In genomic region chr3:171372694-171373093, GRCh38 we compare ENCODE assay signal across 26 cellular contexts.
DNase-seq lines count a peak whose midpoint lies in the region; ATAC-seq, FAIRE-seq and TF ChIP-seq lines count a peak whose summit lies in the region.
"Had no signal": no experiment of that assay in that cellular context is flagged by ENCODE, and none has a peak within 500 bp of the region (broad histone marks: within the 10 kb centered on the region; RNA-seq: fewer than 3 reads in every experiment).

No MANE protein-coding gene starts in this region.

- TF ChIP-seq RAD21 in SK-N-SH (IDR thresholded peaks at IDR 0.05; ENCODE audit: low read length) (no peak), IMR-90 (IDR thresholded peaks at IDR 0.05; ENCODE audit: low read length) (no peak), K562 (CRISPR knock-in tag; conservative IDR thresholded peaks at IDR 0.05 in 1 of 2, IDR thresholded peaks at IDR 0.05 in 1 of 2) (no peak)

- 0 out of 2 replicates have a peak overlapping the region, but pooled peaks have one; percentile 45 for H3K4me2 ChIP-seq in SK-N-SH
- H3K4me2 ChIP-seq in IMR-90 (ENCODE audit: low read depth, low read length), result no peak overlapping the region
- no peak overlapping the region for H3K4me2 ChIP-seq in K562 (ENCODE audit: insufficient read depth, low read length)
- H3K4me2 ChIP-seq in mesenchymal stem cell (ENCODE audit: low read length, poor library complexity, severe bottlenecking), result no peak overlapping the region

- H3K4ac ChIP-seq in IMR-90 (ENCODE audit: low read depth, low read length) (no peak overlapping the region), mesenchymal stem cell (ENCODE audit: low read depth in 1 of 2, low read length in 2 of 2) (peak overlapping the region in 1 of 2 experiments; percentile 9)

- H3K27ac Mint-ChIP-seq in CD4-positive, alpha-beta T cell, result no peak overlapping the region
- H3K27ac Mint-ChIP-seq: B cell had no signal

- H4K8ac ChIP-seq in IMR-90 (ENCODE audit: low read depth in 2 of 2, low read length in 2 of 2) (no peak overlapping the region), mesenchymal stem cell (ENCODE audit: low read length) (peak overlapping the region; percentile 55)

- no peak overlapping the region for H2BK5ac ChIP-seq in IMR-90 (ENCODE audit: low read depth, low read length, poor library complexity, severe bottlenecking)
- no peak overlapping the region for H2BK5ac ChIP-seq in mesenchymal stem cell (ENCODE audit: low read depth, low read length, poor library complexity, severe bottlenecking)

- no peak overlapping the region for H3K9ac ChIP-seq in SK-N-SH
- no peak overlapping the region for H3K9ac ChIP-seq in IMR-90 (ENCODE audit: low read depth, low read length)
- no peak overlapping the region for H3K9ac ChIP-seq in K562 (ENCODE audit: insufficient read depth in 1 of 2, low read depth in 2 of 2, low read length in 2 of 2)
- no peak overlapping the region for H3K9ac ChIP-seq in mesenchymal stem cell (ENCODE audit: low read length)
- H3K9ac ChIP-seq: GM23248 had no signal

- H3K79me2 ChIP-seq in SK-N-SH (ENCODE audit: insufficient read depth), result peaks cover 66% of the 10 kb centered on the region
- peaks cover 54% of the 10 kb centered on the region for H3K79me2 ChIP-seq in K562 (ENCODE audit: control insufficient read depth, insufficient read depth, low read length)

- POLR2A ChIA-PET in SK-N-SH (lab: Yijun Ruan, JAX), result no interaction called here
- POLR2A ChIA-PET in IMR-90 (lab: Charles Lee; ENCODE audit: unreplicated experiment), result no interaction called here
- POLR2A ChIA-PET in K562 (lab: Yijun Ruan, JAX), result interaction anchor here (0.5 to 1.1 kb wide), 3 partner anchors 9 to 35 kb away, joined by 3 to 4 read pairs (median 3); no protein-coding TSS in a partner anchor
- POLR2A ChIA-PET in CD4-positive, alpha-beta T cell (lab: Charles Lee), result no interaction called here

- intact Hi-C loops in IMR-90 (cut with micrococcal nuclease) (loop anchor here (5.0 kb wide), 1 partner anchor 85 kb away; no protein-coding TSS in a partner anchor), K562 (cut with micrococcal nuclease) (loop anchor here (5.0 to 10.0 kb wide), 2 partner anchors 55 to 82 kb away; no protein-coding TSS in a partner anchor)
- intact Hi-C loops in CD4-positive, alpha-beta T cell (cut with DNase I, micrococcal nuclease), result no loop called here

- TF ChIP-seq CTCF in SK-N-SH (IDR thresholded peaks at IDR 0.05) (no peak), IMR-90 (conservative IDR thresholded peaks at IDR 0.05; ENCODE audit: low read depth, low read length) (no peak), K562 (IDR thresholded peaks at IDR 0.05 in 2 of 3, conservative IDR thresholded peaks at IDR 0.05 in 1 of 3; ENCODE audit: insufficient read depth in 2 of 3, low read depth in 1 of 3, low read length in 3 of 3) (no peak)
- TF ChIP-seq CTCF in CD4-positive, alpha-beta T cell (IDR thresholded peaks at IDR 0.05), result no peak

- DNase-seq in SK-N-SH (no peak), IMR-90 (no peak), K562 (ENCODE audit: extremely low read depth in 1 of 4, low spot score in 3 of 4) (no peak), mesenchymal stem cell (no peak), HuH-7.5 (ENCODE audit: low spot score) (no peak), amniotic stem cell (lab: John Stamatoyannopoulos, UW) (no peak)
- DNase-seq in CD4-positive, alpha-beta T cell, result no peak
- DNase-seq: GM23248, HCEC 1CT, Karpas-422, NCI-H1092 treated with DMSO at 0.1 percent for 48 hours, NCI-H1436, NCI-H187, NCI-H2081 treated with DMSO at 0.1 percent for 48 hours, NCI-H2171, NCI-H226, NCI-H510A, NCI-H69, Right ventricle myocardium superior, RPMI8226 had no signal

- H3K4me1 Mint-ChIP-seq in CD4-positive, alpha-beta T cell (ENCODE audit: low read depth), result peaks cover 13% of the 10 kb centered on the region
- H3K4me1 Mint-ChIP-seq: B cell had no signal

- TF ChIP-seq POLR2A in IMR-90 (IDR thresholded peaks at IDR 0.05; ENCODE audit: low read depth, low read length) (no peak), K562 (conservative IDR thresholded peaks at IDR 0.05) (no peak)

- H3K79me1 ChIP-seq in IMR-90 (ENCODE audit: low read depth in 1 of 2, low read length in 2 of 2), result no peaks in the 10 kb centered on the region
- peaks cover 26% of the 10 kb centered on the region for H3K79me1 ChIP-seq in mesenchymal stem cell (replicated peaks; ENCODE audit: low read length, poor library complexity, severe bottlenecking)

- H3K56ac ChIP-seq in IMR-90 (ENCODE audit: extremely low read depth, insufficient read depth, low read length), result no peak overlapping the region

- no peak overlapping the region for H3K4me3 ChIP-seq in SK-N-SH (ENCODE audit: low read depth in 2 of 2, low read length in 1 of 2)
- no peak overlapping the region for H3K4me3 ChIP-seq in IMR-90 (ENCODE audit: insufficient read depth, low read depth, low read length)
- no peak overlapping the region for H3K4me3 ChIP-seq in K562
- H3K4me3 ChIP-seq in mesenchymal stem cell (ENCODE audit: insufficient read depth in 1 of 2, low read depth in 1 of 2, low read length in 2 of 2), result no peak overlapping the region
- H3K4me3 ChIP-seq: GM23248 had no signal

- no TSS peak for BruUV-seq in IMR-90 (replicated peaks; lab: Mats Ljungman, UMichigan)
- no TSS peak for BruUV-seq in K562 (replicated peaks; lab: Mats Ljungman, UMichigan)

- no peak for FAIRE-seq in K562 (lab: Jason Lieb, UNC)
- FAIRE-seq: D721Med, GM18507 had no signal

- dilution Hi-C loops in IMR-90 (cut with HindIII; ENCODE audit: low sequenced_read_pairs, unreplicated experiment), result no loop called here

- H2BK15ac ChIP-seq in IMR-90 (ENCODE audit: low read depth, low read length) (no peak overlapping the region), mesenchymal stem cell (ENCODE audit: low read depth, poor library complexity, severe bottlenecking) (peak overlapping the region; percentile 9)

- no peak overlapping the region for H2AFZ ChIP-seq in SK-N-SH (ENCODE audit: low read depth)
- H2AFZ ChIP-seq in IMR-90 (replicated peaks; ENCODE audit: low read length, poor library complexity), result no peak overlapping the region
- H2AFZ ChIP-seq in K562 (ENCODE audit: low read depth, low read length), result no peak overlapping the region
- H2AFZ ChIP-seq in mesenchymal stem cell (ENCODE audit: low read depth, low read length), result no peak overlapping the region
- H2AFZ ChIP-seq: GM23248 had no signal

- H3K14ac ChIP-seq in IMR-90 (replicated peaks; ENCODE audit: low read depth, low read length) (0 out of 2 replicates have a peak overlapping the region, but pooled peaks have one; percentile 56), mesenchymal stem cell (ENCODE audit: low read length in 2 of 2) (no peak overlapping the region)

- H3K9me1 ChIP-seq in IMR-90 (ENCODE audit: insufficient read depth, low read length), result peaks cover 2% of the 10 kb centered on the region; the same call in 1 of the 2 replicates
- peaks cover 6% of the 10 kb centered on the region for H3K9me1 ChIP-seq in K562 (ENCODE audit: control insufficient read depth, insufficient read depth, low read length)

- H3K27me3 Mint-ChIP-seq in CD4-positive, alpha-beta T cell, result no peaks in the 10 kb centered on the region
- H3K27me3 Mint-ChIP-seq: B cell had no signal

- H3K27ac ChIP-seq in SK-N-SH (ENCODE audit: low read depth in 2 of 2, low read length in 1 of 2) (no peak overlapping the region), IMR-90 (ENCODE audit: insufficient read depth, low read length) (no peak overlapping the region), K562 (ENCODE audit: extremely low read depth, low read depth, low read length) (no peak overlapping the region), mesenchymal stem cell (ENCODE audit: low read length, poor library complexity, severe bottlenecking) (no peak overlapping the region)
- no peak overlapping the region for H3K27ac ChIP-seq in CD4-positive, alpha-beta T cell (ENCODE audit: low read depth, low read length)
- H3K27ac ChIP-seq: 22Rv1, C4-2B, GM23248 had no signal

- CTCF ChIA-PET in SK-N-SH (lab: Yijun Ruan, JAX) (interaction anchor here (1.1 to 1.3 kb wide), 2 partner anchors 26 to 411 kb away, joined by 3 to 4 read pairs; no protein-coding TSS in a partner anchor), IMR-90 (lab: Yijun Ruan, JAX) (interaction anchor here (0.6 to 1.2 kb wide), 2 partner anchors 8 to 902 kb away, joined by 3 read pairs; no protein-coding TSS in a partner anchor), K562 (lab: Yijun Ruan, JAX; ENCODE audit: low intra/inter-chr PET ratio) (no interaction called here)
- CTCF ChIA-PET in CD4-positive, alpha-beta T cell (lab: Charles Lee), result no interaction called here

- no peaks in the 10 kb centered on the region for H3K9me3 ChIP-seq in SK-N-SH
- no peaks in the 10 kb centered on the region for H3K9me3 ChIP-seq in IMR-90 (ENCODE audit: control insufficient read depth, insufficient read depth, low read length)
- no peaks in the 10 kb centered on the region for H3K9me3 ChIP-seq in K562 (replicated peaks; ENCODE audit: control insufficient read depth, insufficient read depth, low read depth, low read length)
- H3K9me3 ChIP-seq in mesenchymal stem cell (ENCODE audit: control insufficient read depth, low read length), result no peaks in the 10 kb centered on the region
- H3K9me3 ChIP-seq in CD4-positive, alpha-beta T cell (ENCODE audit: control insufficient read depth, low read length), result no peaks in the 10 kb centered on the region

- no peaks in the 10 kb centered on the region for H3K27me3 ChIP-seq in SK-N-SH (ENCODE audit: insufficient read depth)
- H3K27me3 ChIP-seq in IMR-90 (ENCODE audit: control insufficient read depth, insufficient read depth, low read length), result no peaks in the 10 kb centered on the region
- no peaks in the 10 kb centered on the region for H3K27me3 ChIP-seq in K562 (ENCODE audit: control insufficient read depth in 2 of 2, insufficient read depth in 2 of 2, low read length in 2 of 2)
- no peaks in the 10 kb centered on the region for H3K27me3 ChIP-seq in mesenchymal stem cell (ENCODE audit: control insufficient read depth in 1 of 2, insufficient read depth in 1 of 2, low read length in 2 of 2)
- H3K27me3 ChIP-seq in CD4-positive, alpha-beta T cell (ENCODE audit: control insufficient read depth, insufficient read depth, low read length), result no peaks in the 10 kb centered on the region

- H3K36me3 Mint-ChIP-seq in CD4-positive, alpha-beta T cell (ENCODE audit: low read depth), result peaks cover 26% of the 10 kb centered on the region

- H2AK9ac ChIP-seq in IMR-90 (replicated peaks; ENCODE audit: low read depth, low read length, poor library complexity), result no peak overlapping the region

- H4K20me1 ChIP-seq in SK-N-SH (ENCODE audit: insufficient read depth), result no peaks in the 10 kb centered on the region
- no peaks in the 10 kb centered on the region for H4K20me1 ChIP-seq in IMR-90 (ENCODE audit: insufficient read depth, low read length)
- peaks cover 15% of the 10 kb centered on the region; the same call in 1 of the 2 replicates for H4K20me1 ChIP-seq in K562 (replicated peaks; ENCODE audit: control insufficient read depth, insufficient read depth, low read length)

- no peak overlapping the region for H2BK20ac ChIP-seq in IMR-90 (ENCODE audit: low read depth, low read length)

- peaks cover 25% of the 10 kb centered on the region for H3F3A ChIP-seq in SK-N-SH (replicated peaks; ENCODE audit: insufficient read depth)

- H3K23ac ChIP-seq in IMR-90 (ENCODE audit: low read depth, low read length) (no peak overlapping the region), mesenchymal stem cell (ENCODE audit: low read length in 2 of 2) (no peak overlapping the region)

- H3K9me2 ChIP-seq in SK-N-SH, result no peaks in the 10 kb centered on the region

- no peak overlapping the region for H4K91ac ChIP-seq in IMR-90 (ENCODE audit: insufficient read depth, low read depth, low read length)
- no peak overlapping the region for H4K91ac ChIP-seq in mesenchymal stem cell (ENCODE audit: low read length)

- no peak overlapping the region for H4K5ac ChIP-seq in IMR-90 (ENCODE audit: low read depth, low read length)

- no peak; the same call in 1 of the 3 replicates for ATAC-seq in SK-N-SH treated with all-trans-retinoic acid at 6 μM for 48 hours
- peak; percentile 18; the same call in 1 of the 2 replicates for ATAC-seq in IMR-90 (ENCODE audit: low read depth)
- peak; percentile 52 for ATAC-seq in K562
- no peak for ATAC-seq in CD4-positive, alpha-beta T cell (ENCODE audit: poor library complexity)

- no peak overlapping the region for H2BK120ac ChIP-seq in IMR-90 (ENCODE audit: low read depth, low read length)
- H2BK120ac ChIP-seq in mesenchymal stem cell (ENCODE audit: low read depth, low read length), result no peak overlapping the region

- H3K4me3 Mint-ChIP-seq in CD4-positive, alpha-beta T cell, result no peak overlapping the region
- H3K4me3 Mint-ChIP-seq: B cell had no signal

- H3K18ac ChIP-seq in IMR-90 (ENCODE audit: low read depth, low read length) (no peak overlapping the region), mesenchymal stem cell (ENCODE audit: low read depth in 1 of 2, low read length in 2 of 2) (peak overlapping the region in 1 of 2 experiments; percentile 62)

- in situ Hi-C loops in IMR-90 (cut with MboI; ENCODE audit: low sequenced_read_pairs), result no loop called here
- in situ Hi-C loops in K562 (cut with MboI), result no loop called here

- 91% methylated on average over 2 of the region's 2 CpGs for WGBS in SK-N-SH (ENCODE audit: low lambda C conversion rate)
- no CpG with 5 or more reads among the region's 2 CpGs for WGBS in IMR-90 (ENCODE audit: extremely low coverage in 2 of 2, insufficient read length in 1 of 2), 2 experiments
- WGBS in K562 (ENCODE audit: insufficient coverage, low coverage, missing lambda C conversion rate), result 58% methylated on average over 2 of the region's 2 CpGs
- whole genome bisulfite sequencing in mesenchymal stem cell, result 68% methylated on average over 2 of the region's 2 CpGs

- peaks cover 5 to 19% of the 10 kb centered on the region in 2 experiments for H3K4me1 ChIP-seq in SK-N-SH (ENCODE audit: control insufficient read depth in 1 of 2, insufficient read depth in 2 of 2, low read depth in 1 of 2, low read length in 1 of 2)
- peaks cover 15% of the 10 kb centered on the region for H3K4me1 ChIP-seq in IMR-90 (ENCODE audit: control insufficient read depth, insufficient read depth, low read length)
- peaks cover 0 to 38% of the 10 kb centered on the region in 2 experiments; a peak in 4 of 5 replicates for H3K4me1 ChIP-seq in K562 (replicated peaks in 1 of 2; ENCODE audit: control insufficient read depth in 2 of 2, insufficient read depth in 2 of 2, low read length in 2 of 2)
- peaks cover 11% of the 10 kb centered on the region for H3K4me1 ChIP-seq in mesenchymal stem cell (ENCODE audit: control insufficient read depth, insufficient read depth, low read depth, low read length)

- no peak for TF ChIP-seq EP300 in SK-N-SH (IDR thresholded peaks at IDR 0.05; ENCODE audit: borderline replicate concordance in 1 of 2, low read depth in 1 of 2, low read length in 1 of 2)
- TF ChIP-seq EP300 in K562 (IDR thresholded peaks at IDR 0.05; ENCODE audit: low read length), result no peak

- H2BK12ac ChIP-seq in mesenchymal stem cell (ENCODE audit: low read length in 2 of 2), result no peak overlapping the region

- no peak overlapping the region; the same call in 1 of the 2 replicates for H2AK5ac ChIP-seq in IMR-90 (ENCODE audit: low read depth, low read length)
- peak overlapping the region; percentile 13 for H2AK5ac ChIP-seq in mesenchymal stem cell (ENCODE audit: low read length, severe bottlenecking)

- no peaks in the 10 kb centered on the region for H3K9me3 Mint-ChIP-seq in CD4-positive, alpha-beta T cell

- peaks cover 0 to 13% of the 10 kb centered on the region in 2 experiments for H3K36me3 ChIP-seq in SK-N-SH (replicated peaks in 1 of 2; ENCODE audit: control insufficient read depth in 1 of 2, insufficient read depth in 2 of 2, low read length in 1 of 2)
- H3K36me3 ChIP-seq in IMR-90 (ENCODE audit: control insufficient read depth, insufficient read depth, low read length), result no peaks in the 10 kb centered on the region
- no peaks in the 10 kb centered on the region; the same call in 2 of the 3 replicates for H3K36me3 ChIP-seq in K562 (ENCODE audit: control insufficient read depth, insufficient read depth, low read length)
- no peaks in the 10 kb centered on the region for H3K36me3 ChIP-seq in mesenchymal stem cell (ENCODE audit: control insufficient read depth in 1 of 2, insufficient read depth in 2 of 2, low read depth in 1 of 2, low read length in 2 of 2)

Comparison
In these comparisons a context has a peak if more than half of its experiments do, and no peak if none do; other contexts are left out.
1. ATAC-seq: peak in IMR-90 (single experiment) and K562 (single experiment); none in SK-N-SH treated with all-trans-retinoic acid at 6 μM for 48 hours (single experiment) and CD4-positive, alpha-beta T cell (single experiment).
2. CTCF ChIA-PET loops: an anchor here in SK-N-SH (1.1 to 1.3 kb wide) and IMR-90 (0.6 to 1.2 kb wide); none called in K562 and CD4-positive, alpha-beta T cell.
3. intact Hi-C loops: an anchor here in IMR-90 (5.0 kb wide) and K562 (5.0 to 10.0 kb wide); none called in CD4-positive, alpha-beta T cell.
4. Of the 27 proteins assayed by ChIP-seq in both K562 and SK-N-SH: peak only in K562: JUND; only in SK-N-SH: none; in both: none; in neither: 26.